14 cellular contexts compared by ENCODE assay signal in genomic region chrX:2640436-2641150, GRCh38. TPM values are rescaled to one million over a fixed set of nuclear protein-coding genes. Genes with fewer than 3 reads are reported as not detected.
DNase-seq lines count a peak whose midpoint lies in the region; ATAC-seq and TF ChIP-seq lines count a peak whose summit lies in the region.
"Had no signal": no experiment of that assay in that cellular context is flagged by ENCODE, and none has a peak within 500 bp of the region (broad histone marks: within the 10 kb centered on the region; RNA-seq: fewer than 3 reads in every experiment).

No MANE protein-coding gene starts in this region.

- no peak overlapping the region for H3K4me3 Mint-ChIP-seq in activated CD8-positive, alpha-beta T cell treated with anti-CD3 and anti-CD28 coated beads, Interleukin-2, amount 10 ng/mL, durations not matched to agents 7 days and 5 days
- no peak overlapping the region for H3K4me3 Mint-ChIP-seq in activated CD8-positive, alpha-beta T cell treated with anti-CD3 and anti-CD28 coated beads for 36 hours
- no peak overlapping the region for H3K4me3 Mint-ChIP-seq in osteocyte (ENCODE audit: unreplicated experiment)
- H3K4me3 Mint-ChIP-seq: CD14-positive monocyte; CD8-positive, alpha-beta T cell had no signal

- H3K9me3 Mint-ChIP-seq in activated CD8-positive, alpha-beta T cell treated with anti-CD3 and anti-CD28 coated beads, Interleukin-2, amount 10 ng/mL, durations not matched to agents 7 days and 5 days (ENCODE audit: insufficient read depth) = no peaks in the 10 kb centered on the region
- H3K9me3 Mint-ChIP-seq in activated CD8-positive, alpha-beta T cell treated with anti-CD3 and anti-CD28 coated beads for 36 hours = no peaks in the 10 kb centered on the region
- H3K9me3 Mint-ChIP-seq in osteocyte (ENCODE audit: unreplicated experiment) = no peaks in the 10 kb centered on the region
- H3K9me3 Mint-ChIP-seq: CD8-positive, alpha-beta T cell had no signal

- no peaks in the 10 kb centered on the region for H3K27me3 Mint-ChIP-seq in activated CD8-positive, alpha-beta T cell treated with anti-CD3 and anti-CD28 coated beads, Interleukin-2, amount 10 ng/mL, durations not matched to agents 7 days and 5 days (ENCODE audit: low read depth)
- no peaks in the 10 kb centered on the region for H3K27me3 Mint-ChIP-seq in activated CD8-positive, alpha-beta T cell treated with anti-CD3 and anti-CD28 coated beads for 36 hours
- no peaks in the 10 kb centered on the region for H3K27me3 Mint-ChIP-seq in osteocyte (ENCODE audit: unreplicated experiment)

- no peak for TF ChIP-seq CTCF in activated CD8-positive, alpha-beta T cell treated with anti-CD3 and anti-CD28 coated beads for 36 hours (IDR thresholded peaks at IDR 0.05)
- TF ChIP-seq CTCF in fibroblast of pulmonary artery (IDR thresholded peaks at IDR 0.05; ENCODE audit: low read length, missing control alignments) (no peak), osteocyte (IDR thresholded peaks at IDR 0.05) (no peak), foreskin fibroblast (IDR thresholded peaks at IDR 0.05; ENCODE audit: low read depth, low read length) (no peak)

- no peak for ATAC-seq in activated CD8-positive, alpha-beta T cell treated with anti-CD3 and anti-CD28 coated beads, Interleukin-2, amount 10 ng/mL, durations not matched to agents 7 days and 5 days
- no peak for ATAC-seq in activated CD8-positive, alpha-beta T cell treated with anti-CD3 and anti-CD28 coated beads for 36 hours
- ATAC-seq in GM18867 (IDR thresholded peaks at IDR 0.05; ENCODE audit: unreplicated experiment) = no peak
- ATAC-seq: CD8-positive, alpha-beta T cell had no signal

- CTCF ChIA-PET in activated CD8-positive, alpha-beta T cell treated with anti-CD3 and anti-CD28 coated beads, Interleukin-2, amount 10 ng/mL, durations not matched to agents 7 days and 5 days (lab: Charles Lee) = no interaction called here
- CTCF ChIA-PET in activated CD8-positive, alpha-beta T cell treated with anti-CD3 and anti-CD28 coated beads for 36 hours (lab: Charles Lee) = no interaction called here

- peaks cover 44% of the 10 kb centered on the region for H3K4me1 Mint-ChIP-seq in activated CD8-positive, alpha-beta T cell treated with anti-CD3 and anti-CD28 coated beads, Interleukin-2, amount 10 ng/mL, durations not matched to agents 7 days and 5 days (ENCODE audit: low read depth)
- H3K4me1 Mint-ChIP-seq in activated CD8-positive, alpha-beta T cell treated with anti-CD3 and anti-CD28 coated beads for 36 hours (ENCODE audit: low read depth) = peaks cover 42% of the 10 kb centered on the region
- H3K4me1 Mint-ChIP-seq in osteocyte (ENCODE audit: unreplicated experiment) = no peaks in the 10 kb centered on the region

- intact Hi-C loops in activated CD8-positive, alpha-beta T cell treated with anti-CD3 and anti-CD28 coated beads for 36 hours (cut with micrococcal nuclease) = loop anchor here (10.0 kb wide), 1 partner anchor 174 kb away; no protein-coding TSS in a partner anchor

- peaks cover 42% of the 10 kb centered on the region for H3K36me3 Mint-ChIP-seq in activated CD8-positive, alpha-beta T cell treated with anti-CD3 and anti-CD28 coated beads, Interleukin-2, amount 10 ng/mL, durations not matched to agents 7 days and 5 days (ENCODE audit: low read depth)
- peaks cover 44% of the 10 kb centered on the region for H3K36me3 Mint-ChIP-seq in activated CD8-positive, alpha-beta T cell treated with anti-CD3 and anti-CD28 coated beads for 36 hours (ENCODE audit: low read depth)
- H3K36me3 Mint-ChIP-seq in osteocyte (ENCODE audit: unreplicated experiment) = no peaks in the 10 kb centered on the region

- POLR2A ChIA-PET in activated CD8-positive, alpha-beta T cell treated with anti-CD3 and anti-CD28 coated beads, Interleukin-2, amount 10 ng/mL, durations not matched to agents 7 days and 5 days (lab: Charles Lee) = no interaction called here
- POLR2A ChIA-PET in activated CD8-positive, alpha-beta T cell treated with anti-CD3 and anti-CD28 coated beads for 36 hours (lab: Charles Lee) = no interaction called here

- peak; percentile 13 for DNase-seq in activated CD8-positive, alpha-beta T cell treated with anti-CD3 and anti-CD28 coated beads, Interleukin-2, amount 10 ng/mL, durations not matched to agents 7 days and 5 days
- DNase-seq in activated CD8-positive, alpha-beta T cell treated with anti-CD3 and anti-CD28 coated beads for 36 hours = no peak
- DNase-seq in fibroblast of pulmonary artery (ENCODE audit: low read depth) (peak; percentile 25), osteocyte (ENCODE audit: extremely low spot score, unreplicated experiment) (peak; percentile 76), foreskin fibroblast (no peak), inferior parietal cortex (ENCODE audit: extremely low spot score) (no peak)
- DNase-seq: CD8-positive, alpha-beta T cell; COR-L47; DMS153; DMS79 treated with DMSO at 0.1 percent for 48 hours; EL had no signal

- H3K4me3 ChIP-seq in fibroblast of pulmonary artery (replicated peaks; ENCODE audit: low read depth, low read length) (no peak overlapping the region), foreskin fibroblast (ENCODE audit: low read depth in 1 of 2, low read length in 2 of 2) (no peak overlapping the region)
- H3K4me3 ChIP-seq: HAP-1 had no signal

- no peak overlapping the region for H3K27ac Mint-ChIP-seq in activated CD8-positive, alpha-beta T cell treated with anti-CD3 and anti-CD28 coated beads, Interleukin-2, amount 10 ng/mL, durations not matched to agents 7 days and 5 days
- no peak overlapping the region for H3K27ac Mint-ChIP-seq in activated CD8-positive, alpha-beta T cell treated with anti-CD3 and anti-CD28 coated beads for 36 hours
- no peak overlapping the region for H3K27ac Mint-ChIP-seq in osteocyte (ENCODE audit: unreplicated experiment)
- H3K27ac Mint-ChIP-seq: CD14-positive monocyte; CD8-positive, alpha-beta T cell had no signal

RNA-seq across cellular contexts. Expression of gene CD99, which starts 50.5 kb away (rescaled TPM):
- 100 to 1,000 TPM; 208 to 219 TPM for total RNA-seq in activated CD8-positive, alpha-beta T cell treated with anti-CD3 and anti-CD28 coated beads, Interleukin-2, amount 10 ng/mL, durations not matched to agents 7 days and 5 days
- 100 to 1,000 TPM; 121 to 123 TPM for total RNA-seq in activated CD8-positive, alpha-beta T cell treated with anti-CD3 and anti-CD28 coated beads for 36 hours
- 621 and 679 TPM in 2 replicates for total RNA-seq in osteocyte

Comparison
In these comparisons a context has a peak if more than half of its experiments do, and no peak if none do; other contexts are left out.
1. DNase-seq: peak in activated CD8-positive, alpha-beta T cell treated with anti-CD3 and anti-CD28 coated beads, Interleukin-2, amount 10 ng/mL, durations not matched to agents 7 days and 5 days (single experiment), fibroblast of pulmonary artery (single experiment) and osteocyte (single experiment); none in activated CD8-positive, alpha-beta T cell treated with anti-CD3 and anti-CD28 coated beads for 36 hours (single experiment), foreskin fibroblast (0 of 2) and inferior parietal cortex (single experiment).